In genomic region chr6:18266524-18266908, GRCh38 we compare ENCODE assay signal across 1 cellular context.
TF ChIP-seq lines count a peak whose summit lies in the region.

No MANE protein-coding gene starts in this region.

TF ChIP-seq in H1, 55 proteins besides CTCF, POLR2A, EP300 and RAD21 (continued from another document):
- TF ChIP-seq USF2 (IDR thresholded peaks at IDR 0.05; ENCODE audit: low read length) (no peak), TEAD4 (IDR thresholded peaks at IDR 0.05; ENCODE audit: low read depth, low read length) (no peak), JUND (IDR thresholded peaks at IDR 0.05; ENCODE audit: low read length) (no peak), CHD2 (IDR thresholded peaks at IDR 0.05; ENCODE audit: low read length) (no peak), MAX (IDR thresholded peaks at IDR 0.05) (no peak), ASH2L (IDR thresholded peaks at IDR 0.05; ENCODE audit: low read length) (no peak), SP2 (IDR thresholded peaks at IDR 0.05; ENCODE audit: low read length) (no peak), GABPA (IDR thresholded peaks at IDR 0.05; ENCODE audit: borderline replicate concordance, insufficient read depth, low read length) (no peak), KDM1A (IDR thresholded peaks at IDR 0.05; ENCODE audit: borderline replicate concordance, low read length) (no peak)
TF ChIP-seq in H1: peak in this region for 0.
